8 cellular contexts compared by ENCODE assay signal in the genomic region with DNA sequence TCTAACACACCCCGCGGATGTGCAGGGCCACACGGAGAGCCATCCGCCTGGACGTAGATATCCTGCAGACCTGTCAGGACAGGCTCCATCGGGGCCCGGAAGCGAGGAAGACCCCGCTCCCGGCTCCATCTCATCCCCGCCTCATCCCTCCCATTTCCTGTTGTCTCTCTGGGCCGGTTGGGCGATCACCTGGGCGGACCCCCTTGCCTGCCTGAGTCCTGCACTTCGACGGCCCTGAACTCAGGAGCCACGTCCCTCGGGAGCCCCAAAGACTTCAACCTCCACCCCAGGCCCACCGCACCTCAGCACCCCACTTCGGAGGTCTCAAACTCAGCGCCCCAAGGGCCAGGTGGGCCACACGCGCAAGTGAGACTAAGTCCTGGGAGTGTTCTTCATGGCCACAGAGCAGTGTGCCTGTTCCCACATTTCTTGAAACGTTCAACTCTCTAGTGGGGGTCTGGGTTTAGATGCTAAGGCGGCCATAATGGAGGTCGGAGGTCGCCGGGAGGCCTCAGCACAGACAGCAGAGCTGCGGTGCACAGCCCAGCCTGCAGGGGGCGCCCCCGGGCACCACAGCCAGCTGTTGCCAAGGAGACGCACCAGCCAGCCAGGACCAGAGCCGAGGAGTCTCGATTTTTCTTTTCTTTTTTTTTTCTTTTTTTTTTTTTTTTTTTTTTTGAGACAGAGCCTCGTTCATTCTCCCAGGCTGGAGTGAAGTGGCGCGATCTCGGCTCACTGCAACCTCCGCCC. TPM values are rescaled to one million over a fixed set of nuclear protein-coding genes. Genes with fewer than 3 reads are reported as not detected.
DNase-seq lines count a peak whose midpoint lies in the region; ATAC-seq and TF ChIP-seq lines count a peak whose summit lies in the region.

No MANE protein-coding gene starts in this region.

- H3K4me3 Mint-ChIP-seq in stimulated activated naive CD8-positive, alpha-beta T cell treated with anti-CD3 and anti-CD28 coated beads, Interleukin-15, amount 100 ng/mL, for 72 hours: no peak overlapping the region

- no peaks in the 10 kb centered on the region for H3K36me3 Mint-ChIP-seq in activated naive CD4-positive, alpha-beta T cell treated with anti-CD3 and anti-CD28 coated beads, Interleukin-2, amount 50 U/mL, for 72 hours

- peak; percentile 27 for DNase-seq in NCI-H748 (lab: John Stamatoyannopoulos, UW; ENCODE audit: unreplicated experiment)
- no peak for DNase-seq in NCI-H748 treated with DMSO at 0.1 percent for 48 hours (lab: John Stamatoyannopoulos, UW)
- peak; percentile 55 for DNase-seq in RWPE1 (ENCODE audit: low spot score)
- DNase-seq in activated naive CD4-positive, alpha-beta T cell treated with anti-CD3 and anti-CD28 coated beads, Interleukin-2, amount 50 U/mL, for 72 hours (ENCODE audit: low spot score in 2 of 2): peak in 1 of 2 donors; percentile 79
- DNase-seq in left lobe of liver (ENCODE audit: low spot score): no peak
- peak; percentile 46 to 65 for DNase-seq in stimulated activated naive CD8-positive, alpha-beta T cell treated with anti-CD3 and anti-CD28 coated beads, Interleukin-15, amount 100 ng/mL, for 72 hours
- DNase-seq in DMS79 treated with DMSO at 0.1 percent for 48 hours (lab: John Stamatoyannopoulos, UW): no peak

- CTCF ChIA-PET in RWPE1 (lab: Yijun Ruan, JAX): interaction anchor here (0.5 to 0.6 kb wide), 2 partner anchors 122 to 242 kb away, joined by 3 to 4 read pairs; no protein-coding TSS in a partner anchor

- no peak overlapping the region for H3K27ac ChIP-seq in RWPE1

- no peaks in the 10 kb centered on the region for H3K9me3 Mint-ChIP-seq in activated naive CD4-positive, alpha-beta T cell treated with anti-CD3 and anti-CD28 coated beads, Interleukin-2, amount 50 U/mL, for 72 hours
- no peaks in the 10 kb centered on the region for H3K9me3 Mint-ChIP-seq in stimulated activated naive CD8-positive, alpha-beta T cell treated with anti-CD3 and anti-CD28 coated beads, Interleukin-15, amount 100 ng/mL, for 72 hours

- TF ChIP-seq CTCF in RWPE1 (conservative IDR thresholded peaks at IDR 0.05; ENCODE audit: low read depth): peak; percentile 43

- no peak overlapping the region for H3K27ac Mint-ChIP-seq in activated naive CD4-positive, alpha-beta T cell treated with anti-CD3 and anti-CD28 coated beads, Interleukin-2, amount 50 U/mL, for 72 hours
- H3K27ac Mint-ChIP-seq in stimulated activated naive CD8-positive, alpha-beta T cell treated with anti-CD3 and anti-CD28 coated beads, Interleukin-15, amount 100 ng/mL, for 72 hours: no peak overlapping the region

- H3K27me3 Mint-ChIP-seq in stimulated activated naive CD8-positive, alpha-beta T cell treated with anti-CD3 and anti-CD28 coated beads, Interleukin-15, amount 100 ng/mL, for 72 hours: no peaks in the 10 kb centered on the region

- peaks cover 12% of the 10 kb centered on the region for H3K4me1 Mint-ChIP-seq in stimulated activated naive CD8-positive, alpha-beta T cell treated with anti-CD3 and anti-CD28 coated beads, Interleukin-15, amount 100 ng/mL, for 72 hours

- ATAC-seq in activated naive CD4-positive, alpha-beta T cell treated with anti-CD3 and anti-CD28 coated beads, Interleukin-2, amount 50 U/mL, for 72 hours: peak; percentile 52 to 58
- peak; percentile 83 for ATAC-seq in left lobe of liver
- ATAC-seq in stimulated activated naive CD8-positive, alpha-beta T cell treated with anti-CD3 and anti-CD28 coated beads, Interleukin-15, amount 100 ng/mL, for 72 hours: peak; percentile 77
- no peak for ATAC-seq in GM21390 (IDR thresholded peaks at IDR 0.05; ENCODE audit: unreplicated experiment)

- POLR2A ChIA-PET in RWPE1 (lab: Yijun Ruan, JAX; ENCODE audit: low non-redundant PET): no interaction called here

RNA-seq across cellular contexts. Expression of gene FADD, which starts 26.0 kb away (rescaled TPM):
- 10 to 100 TPM; 22.7 to 34.4 TPM for total RNA-seq in activated naive CD4-positive, alpha-beta T cell treated with anti-CD3 and anti-CD28 coated beads, Interleukin-2, amount 50 U/mL, for 72 hours
- 9.0 TPM for total RNA-seq in left lobe of liver

Comparison
In these comparisons a context has a peak if more than half of its experiments do, and no peak if none do; other contexts are left out.
1. DNase-seq: peak in NCI-H748 (single experiment), RWPE1 (single experiment) and stimulated activated naive CD8-positive, alpha-beta T cell treated with anti-CD3 and anti-CD28 coated beads, Interleukin-15, amount 100 ng/mL, for 72 hours (2 of 2); none in NCI-H748 treated with DMSO at 0.1 percent for 48 hours (single experiment), left lobe of liver (single experiment) and DMS79 treated with DMSO at 0.1 percent for 48 hours (single experiment).